ENCODE assay signal across 8 cellular contexts in the genomic region with DNA sequence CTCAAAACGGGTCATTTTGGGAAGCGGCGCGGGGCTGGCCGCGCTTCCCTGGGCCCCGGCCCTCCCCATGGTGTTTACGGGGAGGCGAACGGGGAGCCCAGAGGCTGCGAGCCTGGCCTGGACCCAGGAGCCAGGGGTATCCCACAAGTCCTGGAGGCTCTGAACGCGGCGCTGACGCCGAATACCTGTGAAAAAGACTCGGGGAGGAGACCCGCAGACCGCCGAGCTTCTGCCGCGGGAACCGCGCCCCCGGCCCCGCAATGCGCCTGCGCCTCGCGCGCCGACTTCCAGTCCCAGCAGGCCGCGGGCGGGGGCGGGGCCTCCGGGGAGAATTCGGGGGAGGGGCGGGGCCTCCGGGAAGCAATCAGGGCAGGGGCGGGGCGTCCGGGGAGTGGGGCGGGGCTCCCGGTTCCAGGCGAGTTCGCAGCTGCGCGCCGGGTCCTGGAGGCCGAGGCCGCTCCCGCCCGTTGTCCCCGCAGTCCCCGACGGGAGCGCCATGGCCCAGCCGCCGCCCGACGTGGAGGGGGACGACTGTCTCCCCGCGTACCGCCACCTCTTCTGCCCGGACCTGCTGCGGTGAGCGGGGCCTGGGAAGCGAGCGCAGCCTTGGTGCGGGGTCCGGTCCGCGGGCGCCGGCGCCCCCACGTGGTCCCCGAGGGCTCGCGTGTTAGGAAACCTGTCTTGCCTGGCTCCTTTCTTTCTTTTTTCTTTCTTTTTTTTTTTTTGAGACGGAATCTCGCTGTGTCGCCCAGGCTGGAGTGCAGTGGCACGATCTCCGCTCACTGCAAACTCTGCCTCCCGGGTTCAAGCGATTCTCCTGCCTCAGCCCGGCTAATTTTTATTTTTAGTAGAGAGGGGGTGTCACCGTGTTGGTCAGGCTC. TPM values are rescaled to one million over a fixed set of nuclear protein-coding genes. Genes with fewer than 3 reads are reported as not detected.
A peak's percentile ranks its signal among the peaks of the same experiment; 100 is the strongest.
DNase-seq lines count a peak whose midpoint lies in the region; ATAC-seq and TF ChIP-seq lines count a peak whose summit lies in the region.

A gene with protein sequence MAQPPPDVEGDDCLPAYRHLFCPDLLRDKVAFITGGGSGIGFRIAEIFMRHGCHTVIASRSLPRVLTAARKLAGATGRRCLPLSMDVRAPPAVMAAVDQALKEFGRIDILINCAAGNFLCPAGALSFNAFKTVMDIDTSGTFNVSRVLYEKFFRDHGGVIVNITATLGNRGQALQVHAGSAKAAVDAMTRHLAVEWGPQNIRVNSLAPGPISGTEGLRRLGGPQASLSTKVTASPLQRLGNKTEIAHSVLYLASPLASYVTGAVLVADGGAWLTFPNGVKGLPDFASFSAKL (plus strand): TSS at position 418 of the 881 bp plus-strand sequence. CDS start 79 bp downstream, at position 497.

- DNase-seq in NCI-H1417 treated with DMSO at 0.1 percent for 48 hours (lab: John Stamatoyannopoulos, UW) = peak; percentile 54
- peak; percentile 100 for DNase-seq in T-helper 9 cell
- peak; percentile 74 for DNase-seq in astrocyte of the cerebellum (ENCODE audit: low read depth)
- DNase-seq in hepatocyte (ENCODE audit: low spot score) = peak; percentile 98
- no peak for DNase-seq in retinal pigment epithelial cell (ENCODE audit: low read depth)

- peak within 1 kb of the TSS; percentile 87 for H3K4me2 ChIP-seq in hepatocyte

- peak within 1 kb of the TSS; percentile 73 for H3K4me3 ChIP-seq in astrocyte of the cerebellum (ENCODE audit: low read depth, low read length)
- peak within 1 kb of the TSS; percentile 65 for H3K4me3 ChIP-seq in hepatocyte
- H3K4me3 ChIP-seq in retinal pigment epithelial cell (ENCODE audit: low read length) = peak within 1 kb of the TSS; percentile 81

- TF ChIP-seq CTCF in GM12872 (IDR thresholded peaks at IDR 0.05; ENCODE audit: insufficient read depth, low read depth, low read length) (peak; percentile 63), astrocyte of the cerebellum (IDR thresholded peaks at IDR 0.05; ENCODE audit: low read depth, low read length, missing control alignments) (peak; percentile 38), hepatocyte (IDR thresholded peaks at IDR 0.05; ENCODE audit: poor library complexity) (peak; percentile 67), retinal pigment epithelial cell (conservative IDR thresholded peaks at IDR 0.05; ENCODE audit: low read depth, low read length) (peak; percentile 42)

- no peaks in the 10 kb centered on the region for H3K36me3 ChIP-seq in hepatocyte (replicated peaks; ENCODE audit: insufficient read depth, low read depth)

- no peaks in the 10 kb centered on the region for H3K9me3 ChIP-seq in hepatocyte (ENCODE audit: low read depth)

- 2% methylated on average over 59 of the region's 91 CpGs for WGBS in hepatocyte (ENCODE audit: low lambda C conversion rate, missing lambda C conversion rate)

- ATAC-seq in HG02623 (IDR thresholded peaks at IDR 0.05; ENCODE audit: unreplicated experiment) (peak; percentile 54), HG02571 (IDR thresholded peaks at IDR 0.05; ENCODE audit: unreplicated experiment) (no peak)

- H3K9me2 ChIP-seq in hepatocyte (replicated peaks; ENCODE audit: insufficient read depth) = no peaks in the 10 kb centered on the region

- in situ Hi-C loops in astrocyte of the cerebellum (cut with HindIII; ENCODE audit: low sequenced_read_pairs) = no loop called here

- peaks cover 27% of the 10 kb centered on the region for H3K4me1 ChIP-seq in hepatocyte (ENCODE audit: insufficient read depth)

- H4K20me1 ChIP-seq in hepatocyte (ENCODE audit: insufficient read depth, poor library complexity, severe bottlenecking) = no peaks in the 10 kb centered on the region

- peak within 1 kb of the TSS; percentile 78 for H2AFZ ChIP-seq in hepatocyte

- no peaks in the 10 kb centered on the region for H3K27me3 ChIP-seq in hepatocyte

- peaks cover 19% of the 10 kb centered on the region for H3K79me2 ChIP-seq in hepatocyte

- peak within 1 kb of the TSS; percentile 95 for H3K27ac ChIP-seq in hepatocyte

RNA-seq across cellular contexts. Expression of the gene that starts here (rescaled TPM):
- 29.4 and 54.5 TPM in 2 replicates for total RNA-seq in hepatocyte
- polyA plus RNA-seq in hepatocyte = 80.5 and 107 TPM in 2 replicates
